In genomic region chr14:20098926-20099770, GRCh38 we compare ENCODE assay signal across 11 cellular contexts. TPM values are rescaled to one million over a fixed set of nuclear protein-coding genes. Genes with fewer than 3 reads are reported as not detected.
"Had no signal": no experiment of that assay in that cellular context is flagged by ENCODE, and none has a peak within 500 bp of the region (broad histone marks: within the 10 kb centered on the region; RNA-seq: fewer than 3 reads in every experiment).

No MANE protein-coding gene starts in this region.

RNA-seq across cellular contexts. Expression of gene OR4K17, which starts 11.4 kb away (rescaled TPM):
- total RNA-seq: OCI-LY7, PC-3, PC-9, Peyer's patch, Right ventricle myocardium inferior, Right ventricle myocardium superior, RPMI7951, SJSA1, SK-MEL-5 had no signal
- polyA plus RNA-seq: SK-N-SH had no signal

RNA-seq across cellular contexts. Expression of gene OR4L1, which starts 39.3 kb away (rescaled TPM):
- total RNA-seq: OCI-LY7, PC-3, PC-9, Peyer's patch, Right ventricle myocardium inferior, Right ventricle myocardium superior, RPMI7951, SJCRH30, SJSA1, SK-MEL-5 had no signal
- polyA plus RNA-seq: SK-N-SH had no signal

RNA-seq across cellular contexts. Expression of gene OR4N5, which starts 39.5 kb away (rescaled TPM):
- total RNA-seq: OCI-LY7, PC-3, PC-9, Peyer's patch, Right ventricle myocardium inferior, Right ventricle myocardium superior, RPMI7951, SJCRH30, SJSA1, SK-MEL-5 had no signal
- polyA plus RNA-seq: SK-N-SH had no signal
